ENCODE assay signal across 25 cellular contexts in genomic region chr1:3544050-3544977, GRCh38.
DNase-seq lines count a peak whose midpoint lies in the region; ATAC-seq, FAIRE-seq and TF ChIP-seq lines count a peak whose summit lies in the region.
"Had no signal": no experiment of that assay in that cellular context is flagged by ENCODE, and none has a peak within 500 bp of the region (broad histone marks: within the 10 kb centered on the region; RNA-seq: fewer than 3 reads in every experiment).

No MANE protein-coding gene starts in this region.

- in situ Hi-C loops in HepG2 (cut with HindIII; ENCODE audit: extremely low pct_ligation_motif_present, low pct_unique_long_range_greater_than_20kb) = no loop called here

- H3K9me3 ChIP-seq in HepG2 (ENCODE audit: low read length) (no peaks in the 10 kb centered on the region), right lobe of liver (no peaks in the 10 kb centered on the region), osteoblast (ENCODE audit: low read depth, low read length) (no peaks in the 10 kb centered on the region), SK-N-SH (no peaks in the 10 kb centered on the region)
- H3K9me3 ChIP-seq: left lung, psoas muscle had no signal

- CTCF ChIA-PET in HepG2 (lab: Yijun Ruan, JAX; ENCODE audit: low intra/inter-chr PET ratio, low total read pairs) = no interaction called here
- CTCF ChIA-PET in SK-N-SH (lab: Yijun Ruan, JAX) = interaction anchor here (0.7 to 2.3 kb wide), 5 partner anchors 20 to 91 kb away, joined by 3 to 9 read pairs (median 7); no protein-coding TSS in a partner anchor

- H3K36me3 ChIP-seq in HepG2 (replicated peaks in 1 of 2; ENCODE audit: control insufficient read depth in 1 of 2, insufficient read depth in 2 of 2, low read length in 2 of 2) (no peaks in the 10 kb centered on the region), right lobe of liver (no peaks in the 10 kb centered on the region), osteoblast (ENCODE audit: insufficient read depth, low read length) (no peaks in the 10 kb centered on the region), SK-N-SH (replicated peaks in 1 of 2; ENCODE audit: control insufficient read depth in 1 of 2, insufficient read depth in 2 of 2, low read length in 1 of 2) (no peaks in the 10 kb centered on the region)
- H3K36me3 ChIP-seq: left lung had no signal

- no peaks in the 10 kb centered on the region for H3K27me3 Mint-ChIP-seq in chondrocyte (ENCODE audit: low read depth)
- H3K27me3 Mint-ChIP-seq: activated CD4-positive, alpha-beta T cell treated with anti-CD3 and anti-CD28 coated beads, Interleukin-2, amount 10 ng/mL, durations not matched to agents 24 days and 14 days; activated naive CD8-positive, alpha-beta T cell; CD4-positive, alpha-beta memory T cell; IgD-negative memory B cell; stimulated activated naive B cell treated with anti-CD40 and anti-IgM and Interleukin-4, amounts not matched to agents 10 μg/mL and 1 μg/mL and 100 μg/mL, for 72 hours; T-cell had no signal

- TF ChIP-seq CTCF in HepG2 (CRISPR knock-in tag; IDR thresholded peaks at IDR 0.05) (no peak), right lobe of liver (IDR thresholded peaks at IDR 0.05) (no peak), chondrocyte (IDR thresholded peaks at IDR 0.05) (no peak), osteoblast (IDR thresholded peaks at IDR 0.05; ENCODE audit: extremely low read depth, low read depth, low read length) (no peak), SK-N-SH (IDR thresholded peaks at IDR 0.05) (no peak)

- no peaks in the 10 kb centered on the region for H3K9me2 ChIP-seq in SK-N-SH

- intact Hi-C loops in HepG2 (cut with micrococcal nuclease; ENCODE audit: unreplicated experiment) (no loop called here), right lobe of liver (cut with DNase I) (no loop called here)

- 43% methylated on average over 4 of the region's 30 CpGs for WGBS in HepG2 (ENCODE audit: low lambda C conversion rate)
- 64% methylated on average over 5 of the region's 30 CpGs for whole genome bisulfite sequencing in right lobe of liver (ENCODE audit: insufficient coverage, low coverage, low lambda C conversion rate, missing lambda C conversion rate)
- 80% methylated on average over 7 of the region's 30 CpGs for WGBS in SK-N-SH (ENCODE audit: low lambda C conversion rate)

- peaks cover 75% of the 10 kb centered on the region for H3K4me1 Mint-ChIP-seq in chondrocyte (ENCODE audit: low read depth)
- H3K4me1 Mint-ChIP-seq: activated CD4-positive, alpha-beta T cell treated with anti-CD3 and anti-CD28 coated beads, Interleukin-2, amount 10 ng/mL, durations not matched to agents 24 days and 14 days; CD4-positive, alpha-beta memory T cell; IgD-negative memory B cell; stimulated activated naive B cell treated with anti-CD40 and anti-IgM and Interleukin-4, amounts not matched to agents 10 μg/mL and 1 μg/mL and 100 μg/mL, for 72 hours; T-cell had no signal

- no peak overlapping the region for H2AFZ ChIP-seq in HepG2 (ENCODE audit: low read length)
- H2AFZ ChIP-seq in osteoblast (ENCODE audit: low read length) = no peak overlapping the region
- no peak overlapping the region for H2AFZ ChIP-seq in SK-N-SH (ENCODE audit: low read depth)

- H3F3A ChIP-seq in SK-N-SH (replicated peaks; ENCODE audit: insufficient read depth) = no peaks in the 10 kb centered on the region

- ATAC-seq in HepG2 (no peak), right lobe of liver (no peak), HG02970 (IDR thresholded peaks at IDR 0.05; ENCODE audit: low FRiP score, unreplicated experiment) (no peak), HG03520 (IDR thresholded peaks at IDR 0.05; ENCODE audit: unreplicated experiment) (no peak)
- ATAC-seq: esophagus mucosa; stimulated activated naive B cell treated with anti-CD40 and anti-IgM and Interleukin-4, amounts not matched to agents 10 μg/mL and 1 μg/mL and 100 μg/mL, for 72 hours; T-cell had no signal

- H3K27ac ChIP-seq in HepG2 (ENCODE audit: extremely low read length, insufficient read depth, low read length) (no peak overlapping the region), right lobe of liver (no peak overlapping the region), osteoblast (ENCODE audit: low read depth, low read length) (peak overlapping the region; percentile 84), SK-N-SH (ENCODE audit: low read depth in 2 of 2, low read length in 1 of 2) (peak overlapping the region in 1 of 2 experiments; percentile 75; a peak in 1 of 4 replicates)
- H3K27ac ChIP-seq: foreskin keratinocyte, psoas muscle had no signal

- H3K27ac Mint-ChIP-seq in chondrocyte (ENCODE audit: unreplicated experiment) = peak overlapping the region; percentile 89
- H3K27ac Mint-ChIP-seq: activated CD4-positive, alpha-beta T cell treated with anti-CD3 and anti-CD28 coated beads, Interleukin-2, amount 10 ng/mL, durations not matched to agents 24 days and 14 days; activated naive CD8-positive, alpha-beta T cell; CD4-positive, alpha-beta memory T cell; IgD-negative memory B cell; stimulated activated naive B cell treated with anti-CD40 and anti-IgM and Interleukin-4, amounts not matched to agents 10 μg/mL and 1 μg/mL and 100 μg/mL, for 72 hours; T-cell had no signal

- DNase-seq in HepG2 (ENCODE audit: low spot score) (no peak), right lobe of liver (no peak), chondrocyte (ENCODE audit: low spot score) (no peak), osteoblast (ENCODE audit: insufficient read length, low spot score, missing footprints) (peak; percentile 88), NCI-H748 (lab: John Stamatoyannopoulos, UW; ENCODE audit: unreplicated experiment) (no peak), SK-N-SH (no peak)
- DNase-seq: activated CD4-positive, alpha-beta T cell treated with anti-CD3 and anti-CD28 coated beads, Interleukin-2, amount 10 ng/mL, durations not matched to agents 24 days and 14 days; activated CD8-positive, alpha-beta memory T cell treated with anti-CD3 and anti-CD28 coated beads for 24 hours; activated effector memory CD4-positive, alpha-beta T cell treated with anti-CD3 and anti-CD28 coated beads, Interleukin-2, amount 50 U/mL, for 16 hours; AML-193; caudate nucleus; CD4-positive, alpha-beta memory T cell; foreskin keratinocyte; head of caudate nucleus; left lung; NCI-H1694; RPMI8226; stimulated activated naive B cell treated with anti-CD40 and anti-IgM and Interleukin-4, amounts not matched to agents 10 μg/mL and 1 μg/mL and 100 μg/mL, for 72 hours; T-cell had no signal

- H3K9ac ChIP-seq in HepG2 (ENCODE audit: insufficient read depth, low read depth, low read length) (no peak overlapping the region), SK-N-SH (no peak overlapping the region)

- H3K27me3 ChIP-seq in HepG2 (ENCODE audit: control insufficient read depth in 1 of 2, insufficient read depth in 2 of 2, low read length in 2 of 2) (peaks cover 21 to 47% of the 10 kb centered on the region in 2 experiments; a peak in 4 of 5 replicates), right lobe of liver (no peaks in the 10 kb centered on the region), osteoblast (ENCODE audit: insufficient read depth, low read length) (no peaks in the 10 kb centered on the region), SK-N-SH (ENCODE audit: insufficient read depth) (no peaks in the 10 kb centered on the region)
- H3K27me3 ChIP-seq: left lung had no signal

- no peak for FAIRE-seq in HepG2 (lab: Jason Lieb, UNC)

- H4K20me1 ChIP-seq in HepG2 (ENCODE audit: insufficient read depth, low read length) (peaks cover 3% of the 10 kb centered on the region; the same call in 1 of the 2 replicates), osteoblast (ENCODE audit: insufficient read depth, low read length) (no peaks in the 10 kb centered on the region), SK-N-SH (ENCODE audit: insufficient read depth) (no peaks in the 10 kb centered on the region)

- TF ChIP-seq EP300 in HepG2 (IDR thresholded peaks at IDR 0.05; ENCODE audit: low read depth in 2 of 2, low read length in 2 of 2) = no peak
- no peak for TF ChIP-seq EP300 in HepG2 (CRISPR knock-in tag; IDR thresholded peaks at IDR 0.05; ENCODE audit: borderline replicate concordance)
- no peak for TF ChIP-seq EP300 in SK-N-SH (IDR thresholded peaks at IDR 0.05; ENCODE audit: borderline replicate concordance in 1 of 2, low read depth in 1 of 2, low read length in 1 of 2)

- no peaks in the 10 kb centered on the region for H3K36me3 Mint-ChIP-seq in chondrocyte (ENCODE audit: low read depth)
- H3K36me3 Mint-ChIP-seq: activated naive CD8-positive, alpha-beta T cell; CD4-positive, alpha-beta memory T cell; IgD-negative memory B cell; stimulated activated naive B cell treated with anti-CD40 and anti-IgM and Interleukin-4, amounts not matched to agents 10 μg/mL and 1 μg/mL and 100 μg/mL, for 72 hours; T-cell had no signal

- H3K9me3 Mint-ChIP-seq in chondrocyte (ENCODE audit: low read depth) = no peaks in the 10 kb centered on the region
- H3K9me3 Mint-ChIP-seq: activated CD4-positive, alpha-beta T cell treated with anti-CD3 and anti-CD28 coated beads, Interleukin-2, amount 10 ng/mL, durations not matched to agents 24 days and 14 days; CD4-positive, alpha-beta memory T cell; IgD-negative memory B cell; stimulated activated naive B cell treated with anti-CD40 and anti-IgM and Interleukin-4, amounts not matched to agents 10 μg/mL and 1 μg/mL and 100 μg/mL, for 72 hours; T-cell had no signal

- H3K4me3 ChIP-seq in HepG2 (replicated peaks in 1 of 3; ENCODE audit: insufficient read depth in 1 of 3, low read depth in 2 of 3, low read length in 3 of 3) = no peak overlapping the region
- no peak overlapping the region for H3K4me3 ChIP-seq in right lobe of liver
- no peak overlapping the region for H3K4me3 ChIP-seq in osteoblast (ENCODE audit: insufficient read depth, low read length)
- H3K4me3 ChIP-seq in SK-N-SH (ENCODE audit: low read depth in 2 of 2, low read length in 1 of 2) = no peak overlapping the region
- H3K4me3 ChIP-seq: left lung, psoas muscle had no signal

- no peak overlapping the region for H3K4me3 Mint-ChIP-seq in chondrocyte (ENCODE audit: unreplicated experiment)
- H3K4me3 Mint-ChIP-seq: activated CD4-positive, alpha-beta T cell treated with anti-CD3 and anti-CD28 coated beads, Interleukin-2, amount 10 ng/mL, durations not matched to agents 24 days and 14 days; activated naive CD8-positive, alpha-beta T cell; CD4-positive, alpha-beta memory T cell; IgD-negative memory B cell; stimulated activated naive B cell treated with anti-CD40 and anti-IgM and Interleukin-4, amounts not matched to agents 10 μg/mL and 1 μg/mL and 100 μg/mL, for 72 hours; T-cell had no signal

- TF ChIP-seq POLR2A in HepG2 (IDR thresholded peaks at IDR 0.05; ENCODE audit: insufficient read depth in 1 of 2, low read depth in 2 of 2, low read length in 2 of 2) (no peak), right lobe of liver (IDR thresholded peaks at IDR 0.05) (no peak)

- H3K4me2 ChIP-seq in HepG2 (ENCODE audit: low read depth, low read length) = no peak overlapping the region
- peak overlapping the region; percentile 45 for H3K4me2 ChIP-seq in osteoblast (ENCODE audit: insufficient read depth, low read length)
- no peak overlapping the region for H3K4me2 ChIP-seq in SK-N-SH

- no TSS peak for BruUV-seq in HepG2 (replicated peaks; lab: Mats Ljungman, UMichigan)

- TF ChIP-seq RAD21 in HepG2 (CRISPR knock-in tag; IDR thresholded peaks at IDR 0.05) (no peak), SK-N-SH (IDR thresholded peaks at IDR 0.05; ENCODE audit: low read length) (no peak)

- H3K79me2 ChIP-seq in HepG2 (ENCODE audit: insufficient read depth, low read length) (no peaks in the 10 kb centered on the region), osteoblast (ENCODE audit: insufficient read depth, low read length) (no peaks in the 10 kb centered on the region), SK-N-SH (ENCODE audit: insufficient read depth) (no peaks in the 10 kb centered on the region)

- POLR2A ChIA-PET in HepG2 (lab: Yijun Ruan, JAX) = no interaction called here
- POLR2A ChIA-PET in SK-N-SH (lab: Yijun Ruan, JAX) = no interaction called here

- H3K4me1 ChIP-seq in HepG2 (ENCODE audit: insufficient read depth, low read length) = no peaks in the 10 kb centered on the region
- no peaks in the 10 kb centered on the region for H3K4me1 ChIP-seq in right lobe of liver
- peaks cover 51% of the 10 kb centered on the region for H3K4me1 ChIP-seq in osteoblast (ENCODE audit: insufficient read depth, low read length)
- H3K4me1 ChIP-seq in SK-N-SH (ENCODE audit: control insufficient read depth in 1 of 2, insufficient read depth in 2 of 2, low read depth in 1 of 2, low read length in 1 of 2) = peaks cover 0 to 68% of the 10 kb centered on the region in 2 experiments; a peak in 1 of 4 replicates
- H3K4me1 ChIP-seq: foreskin keratinocyte had no signal
